In genomic region chr19:35279985-35280821, GRCh38 we compare ENCODE assay signal across 18 cellular contexts. TPM values are rescaled to one million over a fixed set of nuclear protein-coding genes. Genes with fewer than 3 reads are reported as not detected.
A peak's percentile ranks its signal among the peaks of the same experiment; 100 is the strongest.
DNase-seq lines count a peak whose midpoint lies in the region; ATAC-seq and TF ChIP-seq lines count a peak whose summit lies in the region.
"Had no signal": no experiment of that assay in that cellular context is flagged by ENCODE, and none has a peak within 500 bp of the region (broad histone marks: within the 10 kb centered on the region; RNA-seq: fewer than 3 reads in every experiment).

No MANE protein-coding gene starts in this region.

- ATAC-seq in psoas muscle (peak in 3 of 4 donors; percentile 9 to 23 (median 20)), HG03460 (IDR thresholded peaks at IDR 0.05; ENCODE audit: unreplicated experiment) (no peak), left lung (no peak)

- intact Hi-C loops in psoas muscle (cut with DNase I), result loop anchor here in 1 of 2 donors (10.0 kb wide), 1 partner anchor 215 kb away; the partner anchor contains the start of gene KRTDAP
- intact Hi-C loops in left lung (cut with DNase I), result no loop called here

- peaks cover 2% of the 10 kb centered on the region; the same call in 1 of the 2 replicates for H4K20me1 ChIP-seq in Karpas-422 (ENCODE audit: insufficient read depth, low read depth, low read length)

- no peaks in the 10 kb centered on the region for H3K79me2 ChIP-seq in Karpas-422 (ENCODE audit: low read length)

- H3K9ac ChIP-seq in Karpas-422 (ENCODE audit: low read length), result 0 out of 2 replicates have a peak overlapping the region, but pooled peaks have one; percentile 9

- DNase-seq in NCI-H82 (lab: John Stamatoyannopoulos, UW) (peak; percentile 68), NCI-H82 treated with DMSO at 0.1 percent for 48 hours (lab: John Stamatoyannopoulos, UW; ENCODE audit: unreplicated experiment) (no peak), Karpas-422 (no peak), germinal center (ENCODE audit: low spot score) (peak; percentile 66), psoas muscle (no peak), nucleus accumbens (lab: John Stamatoyannopoulos, UW) (no peak), left lung (no peak)
- DNase-seq: activated naive CD4-positive, alpha-beta T cell treated with anti-CD3 and anti-CD28 coated beads for 36 hours; NCI-H146; NCI-H526; stimulated activated CD4-positive, alpha-beta T cell treated with anti-CD3 and anti-CD28 coated beads, Interleukin-2, amount 100 ng/mL, for 48 hours had no signal

- no peak overlapping the region for H3K4me3 ChIP-seq in Karpas-422 (ENCODE audit: low read length)
- H3K4me3 ChIP-seq in psoas muscle, result no peak overlapping the region
- no peak overlapping the region for H3K4me3 ChIP-seq in left lung

- H3K27ac ChIP-seq in Karpas-422 (ENCODE audit: low read length), result no peak overlapping the region
- no peak overlapping the region for H3K27ac ChIP-seq in psoas muscle
- H3K27ac ChIP-seq in left lung, result no peak overlapping the region
- H3K27ac ChIP-seq: epithelial cell of prostate, VCaP had no signal

- H3K9me2 ChIP-seq in Karpas-422 (replicated peaks; ENCODE audit: insufficient read depth, low read length), result no peaks in the 10 kb centered on the region

- 52 to 66% (median 56%) methylated on average over 12 of the region's 12 CpGs for WGBS in psoas muscle, 3 donors

- no peak overlapping the region for H3K4me2 ChIP-seq in Karpas-422 (ENCODE audit: low read depth, low read length, poor library complexity, severe bottlenecking)

- no peaks in the 10 kb centered on the region for H3K9me3 ChIP-seq in Karpas-422 (ENCODE audit: low read length)
- no peaks in the 10 kb centered on the region for H3K9me3 ChIP-seq in psoas muscle
- no peaks in the 10 kb centered on the region for H3K9me3 ChIP-seq in left lung

- H3K27me3 ChIP-seq in Karpas-422 (ENCODE audit: low read length), result no peaks in the 10 kb centered on the region
- H3K27me3 ChIP-seq in psoas muscle (ENCODE audit: insufficient read depth in 3 of 3, low read length in 2 of 3), result no peaks in the 10 kb centered on the region
- H3K27me3 ChIP-seq in left lung, result peaks cover 0 to 24% of the 10 kb centered on the region in 2 donors

- no peak for TF ChIP-seq CTCF in psoas muscle (IDR thresholded peaks at IDR 0.05)
- no peak for TF ChIP-seq CTCF in left lung (IDR thresholded peaks at IDR 0.05)

- H2AFZ ChIP-seq in Karpas-422 (ENCODE audit: low read length), result no peak overlapping the region

- H3K36me3 ChIP-seq in Karpas-422 (ENCODE audit: insufficient read depth, low read length), result no peaks in the 10 kb centered on the region; the same call in 1 of the 2 replicates
- H3K36me3 ChIP-seq in psoas muscle (ENCODE audit: insufficient read depth in 1 of 2, low read depth in 1 of 2), result peaks cover 0 to 48% of the 10 kb centered on the region in 2 donors
- H3K36me3 ChIP-seq in left lung, result peaks cover 0 to 47% of the 10 kb centered on the region in 2 donors

- H3K4me1 ChIP-seq in Karpas-422 (ENCODE audit: low read length) (peaks cover 14% of the 10 kb centered on the region), psoas muscle (no peaks in the 10 kb centered on the region), left lung (peaks cover 0 to 22% of the 10 kb centered on the region in 2 donors)

RNA-seq across cellular contexts. Expression of gene HAMP, which starts 2.1 kb away (rescaled TPM):
- 0.45 TPM in 1 of 2 replicates, not detected in the other for total RNA-seq in Karpas-422 (2014; rRNA removed; shearing (Covaris generic); ENCODE audit: low replicate concordance)
- total RNA-seq in psoas muscle (under 1 TPM in 2 of 4 donors, not detected in 2; 0.22 to 0.42 TPM), left lung (1 to 10 TPM; 1.1 to 1.9 TPM)
- not detected for polyA plus RNA-seq in psoas muscle
- total RNA-seq: A172, LHCN-M2, myocyte had no signal

RNA-seq across cellular contexts. Expression of gene USF2, which starts 11.4 kb away (rescaled TPM):
- total RNA-seq in Karpas-422 (2014; rRNA removed; shearing (Covaris generic); ENCODE audit: low replicate concordance), result 97.9 and 224 TPM in 2 replicates
- total RNA-seq in psoas muscle, result 100 to 1,000 TPM; 141 to 196 (median 188) TPM
- 100 to 1,000 TPM in 2 of 3 donors, 10 to 100 TPM in 1; 94.4 to 179 (median 142) TPM for polyA plus RNA-seq in psoas muscle
- total RNA-seq in left lung, result 100 to 1,000 TPM; 123 to 148 TPM

RNA-seq across cellular contexts. Expression of gene MAG, which starts 11.8 kb away (rescaled TPM):
- total RNA-seq in Karpas-422 (2014; rRNA removed; shearing (Covaris generic); ENCODE audit: low replicate concordance), result 0.36 TPM in 1 of 2 replicates, not detected in the other
- total RNA-seq in psoas muscle (under 1 TPM in 1 of 4 donors, not detected in 3; 0.11 TPM), left lung (not detected)
- under 1 TPM in 2 of 3 donors, not detected in 1; 0.05 to 0.30 TPM for polyA plus RNA-seq in psoas muscle
- total RNA-seq: A172, LHCN-M2, myocyte, renal cortical epithelial cell had no signal

RNA-seq across cellular contexts. Expression of gene LSR, which starts 31.4 kb away (rescaled TPM):
- total RNA-seq in Karpas-422 (2014; rRNA removed; shearing (Covaris generic); ENCODE audit: low replicate concordance), result 0.63 and 1.2 TPM in 2 replicates
- total RNA-seq in psoas muscle (1 to 10 TPM; 1.8 to 5.2 (median 2.7) TPM), left lung (100 to 1,000 TPM in 1 of 2 donors, 10 to 100 TPM in 1; 65.4 to 130 TPM)
- 1 to 10 TPM; 1.7 to 4.4 (median 2.4) TPM for polyA plus RNA-seq in psoas muscle

RNA-seq across cellular contexts. Expression of gene CD22, which starts 48.8 kb away (rescaled TPM):
- total RNA-seq in Karpas-422 (2014; rRNA removed; shearing (Covaris generic); ENCODE audit: low replicate concordance), result 454 and 602 TPM in 2 replicates
- total RNA-seq in psoas muscle (1 to 10 TPM in 2 of 4 donors, under 1 TPM in 2; 0.15 to 3.2 (median 1.2) TPM), left lung (10 to 100 TPM in 1 of 2 donors, 1 to 10 TPM in 1; 6.5 to 13.8 TPM)
- polyA plus RNA-seq in psoas muscle, result under 1 TPM; 0.11 to 0.32 (median 0.14) TPM
- total RNA-seq: renal cortical epithelial cell had no signal

Comparison
In these comparisons a context has a peak if more than half of its experiments do, and no peak if none do; other contexts are left out.
1. DNase-seq: peak in NCI-H82 (single experiment) and germinal center (single experiment); none in NCI-H82 treated with DMSO at 0.1 percent for 48 hours (single experiment), Karpas-422 (single experiment), psoas muscle (0 of 2), nucleus accumbens (0 of 56) and left lung (0 of 2).
2. ATAC-seq: peak in psoas muscle (3 of 4); none in HG03460 (single experiment) and left lung (single experiment).